In the genomic region with DNA sequence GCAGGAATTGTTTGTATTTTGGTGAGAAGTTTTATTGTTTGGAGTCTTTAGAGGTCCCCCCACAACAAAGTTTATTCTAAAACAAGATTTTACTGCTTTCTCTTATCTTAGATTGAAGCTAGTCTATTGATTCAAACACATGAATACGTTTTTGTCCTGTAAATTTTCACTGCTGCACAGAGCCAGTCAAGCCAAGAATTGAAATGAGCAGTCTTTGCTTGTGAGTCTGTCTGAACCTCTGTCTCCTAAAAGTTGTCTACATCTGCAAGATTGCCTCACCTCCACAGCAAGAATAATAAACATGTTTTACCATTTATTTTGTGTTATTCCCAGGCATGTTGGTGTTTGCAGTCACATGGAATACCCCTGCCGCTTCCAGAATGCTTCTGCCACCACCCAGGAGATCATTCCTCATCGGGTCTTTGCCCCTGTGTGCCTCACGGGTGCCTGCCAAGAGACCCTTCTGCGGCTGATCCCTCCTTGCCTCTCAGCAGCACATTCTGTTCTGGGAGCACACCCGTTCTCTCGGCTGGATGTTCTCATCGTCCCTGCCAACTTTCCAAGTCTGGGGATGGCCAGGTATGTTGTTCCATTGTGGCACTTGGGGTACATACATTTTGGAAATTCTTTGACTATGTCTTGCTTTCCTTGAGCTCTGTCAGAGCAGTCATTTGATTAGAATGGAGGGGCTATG, we compare ENCODE assay signal across 11 cellular contexts.
DNase-seq lines count a peak whose midpoint lies in the region; ATAC-seq lines count a peak whose summit lies in the region.
"Had no signal": no experiment of that assay in that cellular context is flagged by ENCODE, and none has a peak within 500 bp of the region (broad histone marks: within the 10 kb centered on the region; RNA-seq: fewer than 3 reads in every experiment).

No MANE protein-coding gene starts in this region.

- in situ Hi-C loops in GM23248 (cut with MboI): no loop called here

- peaks cover 25% of the 10 kb centered on the region for H3K4me1 Mint-ChIP-seq in activated T-cell treated with anti-CD3 and anti-CD28 coated beads, Interleukin-2, amount 50 U/mL, for 72 hours (ENCODE audit: low read depth)
- H3K4me1 Mint-ChIP-seq in effector memory CD8-positive, alpha-beta T cell (ENCODE audit: low read depth in 2 of 2): peaks cover 5 to 9% of the 10 kb centered on the region in 2 donors

- no peaks in the 10 kb centered on the region for H3K9me2 ChIP-seq in GM23248 (ENCODE audit: insufficient read depth)

- H3K9me3 ChIP-seq in GM23248 (ENCODE audit: low read depth): no peaks in the 10 kb centered on the region
- no peaks in the 10 kb centered on the region for H3K9me3 ChIP-seq in adipocyte (ENCODE audit: control insufficient read depth, low read length)
- H3K9me3 ChIP-seq in skeletal muscle satellite cell (replicated peaks; ENCODE audit: low read length): no peaks in the 10 kb centered on the region
- H3K9me3 ChIP-seq: breast epithelium had no signal

- H3K27ac ChIP-seq in GM23248: no peak overlapping the region; the same call in 1 of the 2 replicates

- no peaks in the 10 kb centered on the region for H4K20me1 ChIP-seq in GM23248 (ENCODE audit: insufficient read depth)

- peak; percentile 41 for DNase-seq in GM23248
- peak; percentile 44 for DNase-seq in adipocyte (ENCODE audit: low read depth)
- no peak for DNase-seq in left ventricle myocardium superior
- DNase-seq in medulla oblongata (ENCODE audit: extremely low spot score): no peak
- no peak for DNase-seq in left colon
- no peak for DNase-seq in activated T-cell treated with anti-CD3 and anti-CD28 coated beads, Interleukin-2, amount 50 U/mL, for 72 hours
- DNase-seq in effector memory CD8-positive, alpha-beta T cell: no peak
- DNase-seq: activated T-cell treated with anti-CD3 and anti-CD28 coated beads, Interleukin-2, amount 50 U/mL, for 24 hours; NCI-H2029 treated with DMSO at 0.1 percent for 48 hours had no signal

- H3K4me3 ChIP-seq in GM23248: no peak overlapping the region
- no peak overlapping the region for H3K4me3 ChIP-seq in adipocyte (ENCODE audit: low read length)
- H3K4me3 ChIP-seq in skeletal muscle satellite cell (ENCODE audit: low read length): peak overlapping the region; percentile 51
- H3K4me3 ChIP-seq: breast epithelium had no signal

- no peak overlapping the region for H3K27ac Mint-ChIP-seq in activated T-cell treated with anti-CD3 and anti-CD28 coated beads, Interleukin-2, amount 50 U/mL, for 72 hours
- H3K27ac Mint-ChIP-seq in effector memory CD8-positive, alpha-beta T cell: no peak overlapping the region
- H3K27ac Mint-ChIP-seq: activated T-cell treated with anti-CD3 and anti-CD28 coated beads, Interleukin-2, amount 50 U/mL, for 24 hours had no signal

- WGBS in GM23248 (ENCODE audit: low coverage in 1 of 2, low lambda C conversion rate in 2 of 2, missing lambda C conversion rate in 2 of 2), 2 experiments: 50% methylated on average over 8 of the region's 8 CpGs

- ATAC-seq in left ventricle myocardium superior: peak; percentile 58
- ATAC-seq in left colon: no peak
- no peak for ATAC-seq in activated T-cell treated with anti-CD3 and anti-CD28 coated beads, Interleukin-2, amount 50 U/mL, for 72 hours (replicated peaks in 1 of 2)
- no peak for ATAC-seq in effector memory CD8-positive, alpha-beta T cell (replicated peaks)

- H3K4me1 ChIP-seq in GM23248 (ENCODE audit: insufficient read depth) (peaks cover 45% of the 10 kb centered on the region), adipocyte (ENCODE audit: control insufficient read depth, insufficient read depth, low read length) (peaks cover 30% of the 10 kb centered on the region), skeletal muscle satellite cell (ENCODE audit: control insufficient read depth, insufficient read depth, low read length) (peaks cover 68% of the 10 kb centered on the region)
- H3K4me1 ChIP-seq: breast epithelium had no signal

- H2AFZ ChIP-seq in GM23248: no peak overlapping the region

- no peaks in the 10 kb centered on the region for H3K27me3 Mint-ChIP-seq in activated T-cell treated with anti-CD3 and anti-CD28 coated beads, Interleukin-2, amount 50 U/mL, for 72 hours (ENCODE audit: low read depth)
- H3K27me3 Mint-ChIP-seq in effector memory CD8-positive, alpha-beta T cell: no peaks in the 10 kb centered on the region
- H3K27me3 Mint-ChIP-seq: activated T-cell treated with anti-CD3 and anti-CD28 coated beads, Interleukin-2, amount 50 U/mL, for 24 hours had no signal

- H3K36me3 Mint-ChIP-seq in activated T-cell treated with anti-CD3 and anti-CD28 coated beads, Interleukin-2, amount 50 U/mL, for 72 hours (ENCODE audit: insufficient read depth in 2 of 2): peaks cover 5 to 9% of the 10 kb centered on the region in 2 donors
- no peaks in the 10 kb centered on the region for H3K36me3 Mint-ChIP-seq in effector memory CD8-positive, alpha-beta T cell (ENCODE audit: insufficient read depth)

- intact Hi-C loops in left ventricle myocardium superior (cut with micrococcal nuclease): loop anchor here (10.0 kb wide), 1 partner anchor 64 kb away; no protein-coding TSS in a partner anchor
- intact Hi-C loops in left colon (cut with DNase I, micrococcal nuclease): no loop called here

- H3K27me3 ChIP-seq in GM23248 (replicated peaks; ENCODE audit: insufficient read depth) (no peaks in the 10 kb centered on the region), adipocyte (replicated peaks; ENCODE audit: control insufficient read depth, insufficient read depth, low read length) (no peaks in the 10 kb centered on the region), skeletal muscle satellite cell (ENCODE audit: control insufficient read depth, insufficient read depth, low read length) (no peaks in the 10 kb centered on the region)
- H3K27me3 ChIP-seq: breast epithelium had no signal

- no peaks in the 10 kb centered on the region for H3K79me2 ChIP-seq in GM23248 (ENCODE audit: insufficient read depth)

- H3K4me2 ChIP-seq in GM23248 (ENCODE audit: unreplicated experiment) (no peak overlapping the region), skeletal muscle satellite cell (ENCODE audit: low read length) (peak overlapping the region; percentile 62)

- no peak overlapping the region for H3K9ac ChIP-seq in GM23248
- H3K9ac ChIP-seq in adipocyte (ENCODE audit: low read length): no peak overlapping the region
- peak overlapping the region; percentile 77 for H3K9ac ChIP-seq in skeletal muscle satellite cell (ENCODE audit: low read depth, low read length)

- H3F3A ChIP-seq in GM23248 (ENCODE audit: insufficient read depth): peaks cover 22% of the 10 kb centered on the region

- H3K4me3 Mint-ChIP-seq in activated T-cell treated with anti-CD3 and anti-CD28 coated beads, Interleukin-2, amount 50 U/mL, for 72 hours: no peak overlapping the region
- H3K4me3 Mint-ChIP-seq in effector memory CD8-positive, alpha-beta T cell: no peak overlapping the region
- H3K4me3 Mint-ChIP-seq: activated T-cell treated with anti-CD3 and anti-CD28 coated beads, Interleukin-2, amount 50 U/mL, for 24 hours had no signal

- no peaks in the 10 kb centered on the region for H3K9me3 Mint-ChIP-seq in activated T-cell treated with anti-CD3 and anti-CD28 coated beads, Interleukin-2, amount 50 U/mL, for 72 hours
- H3K9me3 Mint-ChIP-seq in effector memory CD8-positive, alpha-beta T cell: no peaks in the 10 kb centered on the region
- H3K9me3 Mint-ChIP-seq: activated T-cell treated with anti-CD3 and anti-CD28 coated beads, Interleukin-2, amount 50 U/mL, for 24 hours had no signal

- H3K36me3 ChIP-seq in GM23248 (ENCODE audit: low read depth): no peaks in the 10 kb centered on the region
- H3K36me3 ChIP-seq in adipocyte (ENCODE audit: control insufficient read depth, insufficient read depth, low read length, severe bottlenecking): no peaks in the 10 kb centered on the region
- no peaks in the 10 kb centered on the region for H3K36me3 ChIP-seq in skeletal muscle satellite cell (ENCODE audit: insufficient read depth, low read length)
- H3K36me3 ChIP-seq: breast epithelium had no signal

Comparison
In these comparisons a context has a peak if more than half of its experiments do, and no peak if none do; other contexts are left out.
1. DNase-seq: peak in GM23248 (single experiment) and adipocyte (single experiment); none in left ventricle myocardium superior (single experiment), medulla oblongata (single experiment), left colon (0 of 2), activated T-cell treated with anti-CD3 and anti-CD28 coated beads, Interleukin-2, amount 50 U/mL, for 72 hours (0 of 2) and effector memory CD8-positive, alpha-beta T cell (0 of 3).